In genomic region chr1:161158316-161159016, GRCh38 we compare ENCODE assay signal across 8 cellular contexts. TPM values are rescaled to one million over a fixed set of nuclear protein-coding genes. Genes with fewer than 3 reads are reported as not detected.
A peak's percentile ranks its signal among the peaks of the same experiment; 100 is the strongest.
DNase-seq lines count a peak whose midpoint lies in the region; ATAC-seq and TF ChIP-seq lines count a peak whose summit lies in the region.

No MANE protein-coding gene starts in this region.

- H3K36me3 ChIP-seq in BE2C: no peaks in the 10 kb centered on the region; the same call in 1 of the 2 replicates

- TF ChIP-seq CTCF in BE2C (IDR thresholded peaks at IDR 0.05; ENCODE audit: low read depth, low read length): no peak

- H3K4me1 Mint-ChIP-seq in central memory CD8-positive, alpha-beta T cell: peaks cover 57% of the 10 kb centered on the region
- H3K4me1 Mint-ChIP-seq in naive B cell: peaks cover 63 to 76% (median 65%) of the 10 kb centered on the region in 3 donors

- peak overlapping the region; percentile 95 for H3K27ac Mint-ChIP-seq in central memory CD8-positive, alpha-beta T cell (ENCODE audit: low read depth)
- peak overlapping the region in 5 of 6 donors; percentile 29 to 95 (median 94) for H3K27ac Mint-ChIP-seq in naive B cell

- H3K36me3 Mint-ChIP-seq in central memory CD8-positive, alpha-beta T cell (ENCODE audit: insufficient read depth): peaks cover 40% of the 10 kb centered on the region
- H3K36me3 Mint-ChIP-seq in naive B cell: peaks cover 5 to 24% of the 10 kb centered on the region in 2 donors

- no peak for ATAC-seq in central memory CD8-positive, alpha-beta T cell (replicated peaks; ENCODE audit: extremely low read depth, poor library complexity, severe bottlenecking)
- no peak for ATAC-seq in naive B cell (ENCODE audit: low read depth in 2 of 2)
- ATAC-seq in HG02852 (IDR thresholded peaks at IDR 0.05; ENCODE audit: unreplicated experiment): no peak
- no peak for ATAC-seq in GM18498 (IDR thresholded peaks at IDR 0.05; ENCODE audit: unreplicated experiment)

- H3K4me1 ChIP-seq in BE2C: no peaks in the 10 kb centered on the region; the same call in 1 of the 2 replicates

- H3K4me3 ChIP-seq in BE2C (ENCODE audit: low read depth, low read length): peak overlapping the region; percentile 78
- peak overlapping the region; percentile 95 for H3K4me3 ChIP-seq in Jurkat, Clone E6-1 (ENCODE audit: low read length)

- no peaks in the 10 kb centered on the region for H3K9me3 ChIP-seq in BE2C

- no peaks in the 10 kb centered on the region for H3K9me3 Mint-ChIP-seq in central memory CD8-positive, alpha-beta T cell
- no peaks in the 10 kb centered on the region for H3K9me3 Mint-ChIP-seq in naive B cell

- DNase-seq in BE2C: no peak
- no peak for DNase-seq in Jurkat, Clone E6-1 (ENCODE audit: low read depth, low spot score)
- DNase-seq in central memory CD8-positive, alpha-beta T cell (ENCODE audit: low spot score in 2 of 2): no peak
- DNase-seq in naive B cell: no peak
- no peak for DNase-seq in NCI-H2107 treated with DMSO at 0.1 percent for 48 hours (lab: John Stamatoyannopoulos, UW; ENCODE audit: unreplicated experiment)
- DNase-seq in SHP77 treated with DMSO at 0.1 percent for 48 hours (lab: John Stamatoyannopoulos, UW): no peak

- peak overlapping the region; percentile 92 for H3K4me3 Mint-ChIP-seq in central memory CD8-positive, alpha-beta T cell
- H3K4me3 Mint-ChIP-seq in naive B cell: peak overlapping the region; percentile 91 to 99 (median 96)

- no peaks in the 10 kb centered on the region for H3K27me3 Mint-ChIP-seq in central memory CD8-positive, alpha-beta T cell
- H3K27me3 Mint-ChIP-seq in naive B cell: no peaks in the 10 kb centered on the region

- no peaks in the 10 kb centered on the region for H3K27me3 ChIP-seq in BE2C

RNA-seq across cellular contexts. Expression of gene USP21, which starts 0.8 kb away (rescaled TPM):
- polyA plus RNA-seq in BE2C (2012; ENCODE audit: insufficient read depth, insufficient read length, low read depth): 52.6 TPM
- polyA plus RNA-seq in Jurkat, Clone E6-1 (2012; ENCODE audit: insufficient read depth, insufficient read length): 48.7 TPM
- polyA plus RNA-seq in naive B cell (ENCODE audit: low read depth in 6 of 6): 10 to 100 TPM; 13.1 to 33.0 (median 18.5) TPM

RNA-seq across cellular contexts. Expression of gene UFC1, which starts 4.7 kb away (rescaled TPM):
- 135 TPM for polyA plus RNA-seq in BE2C (2012; ENCODE audit: insufficient read depth, insufficient read length, low read depth)
- polyA plus RNA-seq in Jurkat, Clone E6-1 (2012; ENCODE audit: insufficient read depth, insufficient read length): 300 TPM
- polyA plus RNA-seq in naive B cell (ENCODE audit: low read depth in 6 of 6): 100 to 1,000 TPM; 119 to 151 (median 133) TPM

RNA-seq across cellular contexts. Expression of gene PPOX, which starts 7.8 kb away (rescaled TPM):
- polyA plus RNA-seq in BE2C (2012; ENCODE audit: insufficient read depth, insufficient read length, low read depth): 42.7 TPM
- polyA plus RNA-seq in Jurkat, Clone E6-1 (2012; ENCODE audit: insufficient read depth, insufficient read length): 14.6 TPM
- polyA plus RNA-seq in naive B cell (ENCODE audit: low read depth in 6 of 6): 10 to 100 TPM; 12.7 to 20.3 (median 14.0) TPM

RNA-seq across cellular contexts. Expression of gene B4GALT3, which starts 18.8 kb away (rescaled TPM):
- 109 TPM for polyA plus RNA-seq in BE2C (2012; ENCODE audit: insufficient read depth, insufficient read length, low read depth)
- polyA plus RNA-seq in Jurkat, Clone E6-1 (2012; ENCODE audit: insufficient read depth, insufficient read length): 51.5 TPM
- polyA plus RNA-seq in naive B cell (ENCODE audit: low read depth in 6 of 6): 10 to 100 TPM; 37.8 to 51.6 (median 45.6) TPM

RNA-seq across cellular contexts. Expression of gene DEDD, which starts 26.0 kb away (rescaled TPM):
- 129 TPM for polyA plus RNA-seq in BE2C (2012; ENCODE audit: insufficient read depth, insufficient read length, low read depth)
- polyA plus RNA-seq in Jurkat, Clone E6-1 (2012; ENCODE audit: insufficient read depth, insufficient read length): 57.1 TPM
- polyA plus RNA-seq in naive B cell (ENCODE audit: low read depth in 6 of 6): 10 to 100 TPM; 36.4 to 55.3 (median 39.2) TPM
